Comparison of ENCODE assay signal across 8 cellular contexts in genomic region chr17:19728114-19728495, GRCh38. TPM values are rescaled to one million over a fixed set of nuclear protein-coding genes. Genes with fewer than 3 reads are reported as not detected.
DNase-seq lines count a peak whose midpoint lies in the region; ATAC-seq and TF ChIP-seq lines count a peak whose summit lies in the region.

No MANE protein-coding gene starts in this region.

- DNase-seq in ACHN (peak; percentile 25), NCI-H146 treated with DMSO at 0.1 percent for 48 hours (lab: John Stamatoyannopoulos, UW; ENCODE audit: unreplicated experiment) (peak; percentile 66), T47D (ENCODE audit: low read depth in 1 of 2, low spot score in 1 of 2) (peak; percentile 69 to 75), left colon (peak; percentile 80 to 84), tibial artery (peak; percentile 90 to 94)

- intact Hi-C loops in left colon (cut with DNase I, micrococcal nuclease) (no loop called here), tibial artery (cut with DNase I; ENCODE audit: low total_unique reads) (no loop called here)

- ATAC-seq in left colon (peak; percentile 43), GM21529 (IDR thresholded peaks at IDR 0.05; ENCODE audit: unreplicated experiment) (no peak), GM18870 (IDR thresholded peaks at IDR 0.05; ENCODE audit: unreplicated experiment) (no peak), GM18873 (IDR thresholded peaks at IDR 0.05; ENCODE audit: low FRiP score, unreplicated experiment) (no peak)

- H3K9me3 ChIP-seq in tibial artery, result no peaks in the 10 kb centered on the region

- H3K36me3 ChIP-seq in tibial artery, result no peaks in the 10 kb centered on the region

- in situ Hi-C loops in ACHN (cut with HindIII; ENCODE audit: low pct_ligation_motif_present, low pct_unique_long_range_greater_than_20kb, low sequenced_read_pairs), result no loop called here
- in situ Hi-C loops in T47D (cut with HindIII; ENCODE audit: low pct_unique_long_range_greater_than_20kb, low sequenced_read_pairs), result no loop called here

- H3K4me3 ChIP-seq in tibial artery, result no peak overlapping the region

- no peak for TF ChIP-seq CTCF in tibial artery (IDR thresholded peaks at IDR 0.05)

- no peaks in the 10 kb centered on the region for H3K27me3 ChIP-seq in tibial artery

- H3K27ac ChIP-seq in tibial artery, result peak overlapping the region; percentile 78 to 79

- peaks cover 0 to 45% (median 29%) of the 10 kb centered on the region in 4 donors for H3K4me1 ChIP-seq in tibial artery

RNA-seq across cellular contexts. Expression of gene SLC47A2, which starts 11.7 kb away (rescaled TPM):
- under 1 TPM; 0.14 to 0.40 TPM for total RNA-seq in left colon

RNA-seq across cellular contexts. Expression of gene ALDH3A1, which starts 20.0 kb away (rescaled TPM):
- total RNA-seq in left colon, result 1 to 10 TPM; 2.1 to 8.4 TPM

Comparison
In these comparisons a context has a peak if more than half of its experiments do, and no peak if none do; other contexts are left out.
1. DNase-seq: peak in every context shown above with its lines; median percentile 92 in tibial artery; 82 in left colon; 72 in T47D; 66 in NCI-H146 treated with DMSO at 0.1 percent for 48 hours; 25 in ACHN.